7 cellular contexts compared by ENCODE assay signal in genomic region chr2:96321230-96322103, GRCh38. TPM values are rescaled to one million over a fixed set of nuclear protein-coding genes. Genes with fewer than 3 reads are reported as not detected.
DNase-seq lines count a peak whose midpoint lies in the region; TF ChIP-seq lines count a peak whose summit lies in the region.

No MANE protein-coding gene starts in this region.

- peaks cover 28% of the 10 kb centered on the region for H3K4me1 Mint-ChIP-seq in HFFc6 (ENCODE audit: low read depth)

- no peaks in the 10 kb centered on the region for H3K9me3 ChIP-seq in colonic mucosa

- no peaks in the 10 kb centered on the region for H3K4me1 ChIP-seq in colonic mucosa

- no peaks in the 10 kb centered on the region for H3K9me3 Mint-ChIP-seq in HFFc6

- DNase-seq in GM13976 (ENCODE audit: low spot score) (peak; percentile 89), HFFc6 (no peak), NCI-H1105 (lab: John Stamatoyannopoulos, UW) (peak; percentile 33), colonic mucosa (peak; percentile 56), mesenteric fat pad (ENCODE audit: low spot score) (peak; percentile 87)
- DNase-seq in activated CD4-positive, CD25-positive, alpha-beta regulatory T cell (lab: John Stamatoyannopoulos, UW): peak; percentile 24 to 42 (median 32)
- DNase-seq in stimulated activated CD8-positive, alpha-beta memory T cell treated with anti-CD3 and anti-CD28 coated beads, Interleukin-4, amount 100 ng/mL, for 24 hours (ENCODE audit: low read depth): peak; percentile 81

- peak overlapping the region; percentile 91 for H3K4me3 Mint-ChIP-seq in HFFc6

- H3K27me3 ChIP-seq in colonic mucosa: peaks cover 18% of the 10 kb centered on the region

- peaks cover 13% of the 10 kb centered on the region for H3K27me3 Mint-ChIP-seq in HFFc6 (ENCODE audit: insufficient read depth)

- TF ChIP-seq CTCF in GM13976 (IDR thresholded peaks at IDR 0.05; ENCODE audit: borderline replicate concordance, control extremely low read depth, extremely low read depth, insufficient read depth, missing control alignments) (peak; percentile 9), HFFc6 (IDR thresholded peaks at IDR 0.05) (no peak), colonic mucosa (IDR thresholded peaks at IDR 0.05) (no peak)

- no peaks in the 10 kb centered on the region for H3K36me3 ChIP-seq in colonic mucosa

- peak overlapping the region; percentile 56 to 79 for H3K9ac ChIP-seq in colonic mucosa (ENCODE audit: low read depth in 2 of 2, low read length in 2 of 2)

- intact Hi-C loops in colonic mucosa (cut with DNase I): no loop called here

- H3K27ac ChIP-seq in colonic mucosa: peak overlapping the region; percentile 10

- in situ Hi-C loops in GM13976 (cut with MboI; ENCODE audit: low sequenced_read_pairs, unreplicated experiment): no loop called here

- H3K4me3 ChIP-seq in colonic mucosa: peak overlapping the region; percentile 40

- H3K27ac Mint-ChIP-seq in HFFc6: peak overlapping the region; percentile 65; the same call in 1 of the 2 replicates

- no peaks in the 10 kb centered on the region; the same call in 1 of the 2 replicates for H3K36me3 Mint-ChIP-seq in HFFc6 (ENCODE audit: low read depth)

RNA-seq across cellular contexts. Expression of gene ITPRIPL1, which starts 3.6 kb away (rescaled TPM):
- total RNA-seq in HFFc6 (2021; fragmentation: NEBNext Ultra II Directional; extraction: Animal tissue kit (Norgen Biotek cat#: 25700)): 1 to 10 TPM in 2 of 6 experiments, under 1 TPM in 4; 0.55 to 1.2 (median 0.94) TPM
- total RNA-seq in colonic mucosa (under 1 TPM; 0.44 to 0.80 TPM), mesenteric fat pad (3.1 TPM)

RNA-seq across cellular contexts. Expression of gene NCAPH, which starts 14.1 kb away (rescaled TPM):
- total RNA-seq in HFFc6 (2021; fragmentation: NEBNext Ultra II Directional; extraction: Animal tissue kit (Norgen Biotek cat#: 25700)): 10 to 100 TPM; 10.8 to 25.4 (median 24.0) TPM
- total RNA-seq in colonic mucosa (10 to 100 TPM in 1 of 2 donors, 1 to 10 TPM in 1; 9.1 to 40.2 TPM), mesenteric fat pad (0.77 TPM)

RNA-seq across cellular contexts. Expression of gene SNRNP200, which starts 16.1 kb away (rescaled TPM):
- total RNA-seq in HFFc6 (2021; fragmentation: NEBNext Ultra II Directional; extraction: Animal tissue kit (Norgen Biotek cat#: 25700)): 100 to 1,000 TPM in 2 of 6 experiments, 10 to 100 TPM in 4; 88.0 to 106 (median 93.3) TPM
- 100 to 1,000 TPM in 1 of 2 donors, 10 to 100 TPM in 1; 90.4 to 127 TPM for total RNA-seq in colonic mucosa
- total RNA-seq in mesenteric fat pad: 87.2 TPM

RNA-seq across cellular contexts. Expression of gene CIAO1, which starts 55.4 kb away (rescaled TPM):
- 10 to 100 TPM; 54.9 to 71.4 (median 60.4) TPM for total RNA-seq in HFFc6 (2021; fragmentation: NEBNext Ultra II Directional; extraction: Animal tissue kit (Norgen Biotek cat#: 25700))
- total RNA-seq in colonic mucosa: 10 to 100 TPM; 56.0 to 75.5 TPM
- total RNA-seq in mesenteric fat pad: 71.0 TPM

RNA-seq across cellular contexts. Expression of gene TMEM127, which starts 55.7 kb away (rescaled TPM):
- total RNA-seq in HFFc6 (2021; fragmentation: NEBNext Ultra II Directional; extraction: Animal tissue kit (Norgen Biotek cat#: 25700)): 10 to 100 TPM; 57.6 to 84.6 (median 71.1) TPM
- total RNA-seq in colonic mucosa (10 to 100 TPM; 61.9 to 81.1 TPM), mesenteric fat pad (58.7 TPM)
